12 cellular contexts compared by ENCODE assay signal in genomic region chr11:65854161-65854592, GRCh38. TPM values are rescaled to one million over a fixed set of nuclear protein-coding genes. Genes with fewer than 3 reads are reported as not detected.
A peak's percentile ranks its signal among the peaks of the same experiment; 100 is the strongest.
DNase-seq lines count a peak whose midpoint lies in the region; ATAC-seq, FAIRE-seq and TF ChIP-seq lines count a peak whose summit lies in the region.
"Had no signal": no experiment of that assay in that cellular context is flagged by ENCODE, and none has a peak within 500 bp of the region (broad histone marks: within the 10 kb centered on the region; RNA-seq: fewer than 3 reads in every experiment).

No MANE protein-coding gene starts in this region.

- peaks cover 7% of the 10 kb centered on the region for H3K36me3 Mint-ChIP-seq in natural killer cell

- peak; percentile 65 for DNase-seq in HT-29 (ENCODE audit: low spot score)
- DNase-seq in K562 (ENCODE audit: extremely low read depth in 1 of 4, low spot score in 3 of 4), result no peak
- DNase-seq in natural killer cell, result no peak
- DNase-seq in stimulated activated CD4-positive, alpha-beta T cell treated with anti-CD3 and anti-CD28 coated beads, Interleukin-15, amount 100 ng/mL, for 24 hours, result no peak
- DNase-seq in NK-92 treated with Interleukin-12 subunit alpha and Interleukin-12 subunit beta, amount 100 ng/mL, for 24 hours (lab: John Stamatoyannopoulos, UW), result no peak
- no peak for DNase-seq in AML-193 (lab: John Stamatoyannopoulos, UW)
- DNase-seq: kidney glomerular epithelial cell, NCI-H2081 treated with DMSO at 0.1 percent for 48 hours had no signal

- peak overlapping the region; percentile 74 to 94 for H3K27ac Mint-ChIP-seq in natural killer cell

- BruUV-seq in K562 (replicated peaks; lab: Mats Ljungman, UMichigan), result no TSS peak

- TF ChIP-seq POLR2A in K562 (conservative IDR thresholded peaks at IDR 0.05), result peak; percentile 20; the same call in 1 of the 2 replicates

- H3K9ac ChIP-seq in BLaER1 treated with 17β-estradiol and CSF1 and Interleukin-3, amounts not matched to agents 10 nM and 100 nM, result peak overlapping the region in 7 of 11 experiments; percentile 12 to 99 (median 94); a peak in 7 of 22 replicates
- no peak overlapping the region for H3K9ac ChIP-seq in K562 (ENCODE audit: insufficient read depth in 1 of 2, low read depth in 2 of 2, low read length in 2 of 2)

- H3K27ac ChIP-seq in BLaER1 treated with 17β-estradiol and CSF1 and Interleukin-3, amounts not matched to agents 10 nM and 100 nM, result no peak overlapping the region
- H3K27ac ChIP-seq in K562 (ENCODE audit: extremely low read depth, low read depth, low read length), result no peak overlapping the region

- H3K9me1 ChIP-seq in K562 (ENCODE audit: control insufficient read depth, insufficient read depth, low read length), result peaks cover 11% of the 10 kb centered on the region

- FAIRE-seq in K562 (lab: Jason Lieb, UNC), result no peak

- no peaks in the 10 kb centered on the region for H3K27me3 Mint-ChIP-seq in natural killer cell (ENCODE audit: low read depth in 2 of 2)

- TF ChIP-seq RAD21 in K562 (CRISPR knock-in tag; conservative IDR thresholded peaks at IDR 0.05 in 1 of 2, IDR thresholded peaks at IDR 0.05 in 1 of 2), result no peak

- no peaks in the 10 kb centered on the region for H3K27me3 ChIP-seq in BLaER1 treated with 17β-estradiol and CSF1 and Interleukin-3, amounts not matched to agents 10 nM and 100 nM
- H3K27me3 ChIP-seq in K562 (ENCODE audit: control insufficient read depth in 2 of 2, insufficient read depth in 2 of 2, low read length in 2 of 2), result no peaks in the 10 kb centered on the region
- H3K27me3 ChIP-seq: esophagus muscularis mucosa had no signal

- peaks cover 42 to 52% of the 10 kb centered on the region in 2 donors for H3K4me1 Mint-ChIP-seq in natural killer cell

- H3K4me3 Mint-ChIP-seq in natural killer cell, result no peak overlapping the region

- no peak overlapping the region; a peak in 1 of 20 replicates for H3K4me3 ChIP-seq in BLaER1 treated with 17β-estradiol and CSF1 and Interleukin-3, amounts not matched to agents 10 nM and 100 nM
- no peak overlapping the region for H3K4me3 ChIP-seq in K562
- H3K4me3 ChIP-seq: esophagus muscularis mucosa had no signal

- CTCF ChIA-PET in K562 (lab: Yijun Ruan, JAX; ENCODE audit: low intra/inter-chr PET ratio), result no interaction called here

- peaks cover 45% of the 10 kb centered on the region for H3K79me2 ChIP-seq in K562 (ENCODE audit: control insufficient read depth, insufficient read depth, low read length)

- 91% methylated on average over 4 of the region's 4 CpGs for WGBS in K562 (ENCODE audit: insufficient coverage, low coverage, missing lambda C conversion rate)

- intact Hi-C loops in K562 (cut with micrococcal nuclease) (no loop called here), natural killer cell (cut with micrococcal nuclease) (no loop called here)

- peaks cover 0 to 16% (median 0%) of the 10 kb centered on the region in 11 experiments; a peak in 9 of 22 replicates for H3K9me3 ChIP-seq in BLaER1 treated with 17β-estradiol and CSF1 and Interleukin-3, amounts not matched to agents 10 nM and 100 nM (replicated peaks in 1 of 11)
- peaks cover 7% of the 10 kb centered on the region; the same call in 1 of the 2 replicates for H3K9me3 ChIP-seq in K562 (replicated peaks; ENCODE audit: control insufficient read depth, insufficient read depth, low read depth, low read length)

- ATAC-seq in K562 (no peak), natural killer cell (no peak), GM21360 (IDR thresholded peaks at IDR 0.05; ENCODE audit: unreplicated experiment) (no peak)
- ATAC-seq: activated CD4-positive, CD25-positive, alpha-beta regulatory T cell treated with anti-CD3 and anti-CD28 coated beads, Interleukin-2, amount 50 U/mL, for 24 hours had no signal

- TF ChIP-seq CTCF in K562 (IDR thresholded peaks at IDR 0.05 in 2 of 3, conservative IDR thresholded peaks at IDR 0.05 in 1 of 3; ENCODE audit: insufficient read depth in 2 of 3, low read depth in 1 of 3, low read length in 3 of 3), result no peak
- TF ChIP-seq CTCF in natural killer cell (IDR thresholded peaks at IDR 0.05), result no peak

- no peaks in the 10 kb centered on the region for H3K9me3 Mint-ChIP-seq in natural killer cell

- H4K20me1 ChIP-seq in BLaER1 treated with 17β-estradiol and CSF1 and Interleukin-3, amounts not matched to agents 10 nM and 100 nM, result peaks cover 74 to 88% (median 85%) of the 10 kb centered on the region in 11 experiments
- H4K20me1 ChIP-seq in K562 (replicated peaks; ENCODE audit: control insufficient read depth, insufficient read depth, low read length), result peaks cover 22% of the 10 kb centered on the region

- H3K36me3 ChIP-seq in BLaER1 treated with 17β-estradiol and CSF1 and Interleukin-3, amounts not matched to agents 10 nM and 100 nM, result peaks cover 58 to 65% (median 60%) of the 10 kb centered on the region in 11 experiments
- peaks cover 56% of the 10 kb centered on the region for H3K36me3 ChIP-seq in K562 (ENCODE audit: control insufficient read depth, insufficient read depth, low read length)

- no peak for TF ChIP-seq EP300 in K562 (IDR thresholded peaks at IDR 0.05; ENCODE audit: low read length)

- no peak overlapping the region for H2AFZ ChIP-seq in K562 (ENCODE audit: low read depth, low read length)

- in situ Hi-C loops in K562 (cut with MboI), result no loop called here

- POLR2A ChIA-PET in K562 (lab: Yijun Ruan, JAX), result interaction anchor here (0.6 to 0.8 kb wide), 2 partner anchors 15 to 52 kb away, joined by 3 to 7 read pairs; no protein-coding TSS in a partner anchor

- H3K4me1 ChIP-seq in BLaER1 treated with 17β-estradiol and CSF1 and Interleukin-3, amounts not matched to agents 10 nM and 100 nM, result peaks cover 25 to 35% (median 30%) of the 10 kb centered on the region in 10 experiments
- H3K4me1 ChIP-seq in K562 (replicated peaks in 1 of 2; ENCODE audit: control insufficient read depth in 2 of 2, insufficient read depth in 2 of 2, low read length in 2 of 2), result peaks cover 4 to 46% of the 10 kb centered on the region in 2 experiments; a peak in 3 of 5 replicates

- H3K4me2 ChIP-seq in BLaER1 treated with 17β-estradiol and CSF1 and Interleukin-3, amounts not matched to agents 10 nM and 100 nM, result peak overlapping the region in 3 of 11 experiments; percentile 89 to 90 (median 90); a peak in 7 of 22 replicates
- no peak overlapping the region for H3K4me2 ChIP-seq in K562 (ENCODE audit: insufficient read depth, low read length)

RNA-seq across cellular contexts. Expression of gene CFL1, which starts 3.8 kb away (rescaled TPM):
- 2,410 and 2,611 TPM in 2 replicates for total RNA-seq in HT-29 (2014; rRNA removed; shearing (Covaris generic))
- total RNA-seq in K562 (2011; cell fraction: chromatin; rRNA removed; ENCODE audit: low replicate concordance), result 145 and 300 TPM in 2 replicates
- total RNA-seq in K562 (2011; cell fraction: nucleolus; rRNA removed), result 227 and 257 TPM in 2 replicates
- total RNA-seq in K562 (2011; cell fraction: nucleoplasm; rRNA removed), result 176 and 204 TPM in 2 replicates
- total RNA-seq in K562 (2014; rRNA removed), result 1,045 and 1,321 TPM in 2 replicates
- 570 and 664 TPM in 2 replicates for total RNA-seq in K562 (2014; rRNA removed; fragmentation: Illumina TruSeq; extraction: Trizol)
- 851 and 860 TPM in 2 replicates for total RNA-seq in K562 (2015; rRNA removed; fragmentation: Illumina TruSeq; extraction: Trizol)
- total RNA-seq in K562 (2021), result 891 and 919 TPM in 2 replicates
- 632 and 770 TPM in 2 replicates for polyA plus RNA-seq in K562 (2011; rRNA removed)
- polyA plus RNA-seq in K562 (2011; cell fraction: cytosol; rRNA removed), result 894 and 1,220 TPM in 2 replicates
- polyA plus RNA-seq in K562 (2011; cell fraction: nucleus; rRNA removed), result 307 TPM in 2 replicates
- polyA plus RNA-seq in K562 (2012), result 903 and 977 TPM in 2 replicates
- polyA plus RNA-seq in K562 (2014; fragmentation: Illumina TruSeq; extraction: Trizol), result 1,101 and 1,325 TPM in 2 replicates
- polyA plus RNA-seq in K562 (2014; fragmentation: Nextera tagmentation; extraction: Ambion mirVana), result 100 to 1,000 TPM; 105 to 222 TPM
- polyA plus RNA-seq in K562 (2014; rRNA removed), result 859 and 956 TPM in 2 replicates
- polyA minus RNA-seq in K562 (2011; rRNA and poly(A)+ RNA removed), result 971 and 1,022 TPM in 2 replicates
- 560 and 642 TPM in 2 replicates for polyA minus RNA-seq in K562 (2011; cell fraction: cytosol; rRNA and poly(A)+ RNA removed)
- polyA minus RNA-seq in K562 (2011; cell fraction: nucleus; rRNA and poly(A)+ RNA removed), result 107 and 193 TPM in 2 replicates
- total RNA-seq in natural killer cell, result 1,000 to 10,000 TPM; 1,035 to 1,220 (median 1,095) TPM

RNA-seq across cellular contexts. Expression of gene MUS81, which starts 6.1 kb away (rescaled TPM):
- 118 and 143 TPM in 2 replicates for total RNA-seq in HT-29 (2014; rRNA removed; shearing (Covaris generic))
- 139 and 354 TPM in 2 replicates for total RNA-seq in K562 (2011; cell fraction: chromatin; rRNA removed; ENCODE audit: low replicate concordance)
- 277 and 282 TPM in 2 replicates for total RNA-seq in K562 (2011; cell fraction: nucleolus; rRNA removed)
- 171 and 194 TPM in 2 replicates for total RNA-seq in K562 (2011; cell fraction: nucleoplasm; rRNA removed)
- total RNA-seq in K562 (2014; rRNA removed) (79.4 and 95.8 TPM in 2 replicates), K562 (2014; rRNA removed; fragmentation: Illumina TruSeq; extraction: Trizol) (23.0 and 33.5 TPM in 2 replicates), K562 (2015; rRNA removed; fragmentation: Illumina TruSeq; extraction: Trizol) (53.5 and 55.8 TPM in 2 replicates), K562 (2021) (81.5 and 91.8 TPM in 2 replicates), natural killer cell (10 to 100 TPM; 71.6 to 93.4 (median 73.6) TPM)
- polyA plus RNA-seq in K562 (2011; rRNA removed) (51.8 and 69.9 TPM in 2 replicates), K562 (2014; fragmentation: Illumina TruSeq; extraction: Trizol) (53.7 and 62.8 TPM in 2 replicates), K562 (2014; fragmentation: Nextera tagmentation; extraction: Ambion mirVana) (10 to 100 TPM; 13.4 to 16.1 TPM), K562 (2014; rRNA removed) (103 and 118 TPM in 2 replicates)
- polyA plus RNA-seq in K562 (2011; cell fraction: cytosol; rRNA removed), result 33.2 and 41.5 TPM in 2 replicates
- polyA plus RNA-seq in K562 (2011; cell fraction: nucleus; rRNA removed), result 678 and 750 TPM in 2 replicates
- polyA plus RNA-seq in K562 (2012), result 97.9 and 190 TPM in 2 replicates
- polyA minus RNA-seq in K562 (2011; rRNA and poly(A)+ RNA removed), result 11.8 and 17.2 TPM in 2 replicates
- 19.5 and 23.5 TPM in 2 replicates for polyA minus RNA-seq in K562 (2011; cell fraction: cytosol; rRNA and poly(A)+ RNA removed)
- 123 and 135 TPM in 2 replicates for polyA minus RNA-seq in K562 (2011; cell fraction: nucleus; rRNA and poly(A)+ RNA removed)

RNA-seq across cellular contexts. Expression of gene EFEMP2, which starts 18.4 kb away (rescaled TPM):
- total RNA-seq in HT-29 (2014; rRNA removed; shearing (Covaris generic)), result 1.2 and 1.6 TPM in 2 replicates
- 12.1 and 30.7 TPM in 2 replicates for total RNA-seq in K562 (2011; cell fraction: chromatin; rRNA removed; ENCODE audit: low replicate concordance)
- 15.1 and 19.3 TPM in 2 replicates for total RNA-seq in K562 (2011; cell fraction: nucleolus; rRNA removed)
- total RNA-seq in K562 (2011; cell fraction: nucleoplasm; rRNA removed), result 11.3 and 15.8 TPM in 2 replicates
- total RNA-seq in K562 (2014; rRNA removed) (0.64 and 0.86 TPM in 2 replicates), K562 (2014; rRNA removed; fragmentation: Illumina TruSeq; extraction: Trizol) (0.07 and 0.32 TPM in 2 replicates), K562 (2015; rRNA removed; fragmentation: Illumina TruSeq; extraction: Trizol) (0.57 and 0.58 TPM in 2 replicates), K562 (2021) (1.6 and 2.6 TPM in 2 replicates), natural killer cell (10 to 100 TPM in 1 of 3 donors, 1 to 10 TPM in 2; 6.1 to 13.0 (median 9.8) TPM)
- polyA plus RNA-seq in K562 (2011; rRNA removed) (2.0 and 3.9 TPM in 2 replicates), K562 (2014; fragmentation: Illumina TruSeq; extraction: Trizol) (0.74 and 1.1 TPM in 2 replicates), K562 (2014; fragmentation: Nextera tagmentation; extraction: Ambion mirVana) (under 1 TPM in 1 of 2 experiments, not detected in 1; 0.13 TPM), K562 (2014; rRNA removed) (2.9 TPM in 2 replicates)
- 3.3 and 4.7 TPM in 2 replicates for polyA plus RNA-seq in K562 (2011; cell fraction: cytosol; rRNA removed)
- polyA plus RNA-seq in K562 (2011; cell fraction: nucleus; rRNA removed), result 41.3 and 54.9 TPM in 2 replicates
- polyA plus RNA-seq in K562 (2012), result 1.3 and 4.2 TPM in 2 replicates
- polyA minus RNA-seq in K562 (2011; rRNA and poly(A)+ RNA removed), result 0.53 and 1.2 TPM in 2 replicates
- polyA minus RNA-seq in K562 (2011; cell fraction: cytosol; rRNA and poly(A)+ RNA removed), result 1.3 TPM in 1 of 2 replicates, not detected in the other
- polyA minus RNA-seq in K562 (2011; cell fraction: nucleus; rRNA and poly(A)+ RNA removed), result 7.5 and 7.8 TPM in 2 replicates

RNA-seq across cellular contexts. Expression of gene SNX32, which starts 20.4 kb away (rescaled TPM):
- total RNA-seq in HT-29 (2014; rRNA removed; shearing (Covaris generic)), result not detected in 2 replicates
- total RNA-seq in K562 (2011; cell fraction: chromatin; rRNA removed; ENCODE audit: low replicate concordance), result 0.16 TPM in 1 of 2 replicates, not detected in the other
- not detected in 2 replicates for total RNA-seq in K562 (2011; cell fraction: nucleolus; rRNA removed)
- not detected in 2 replicates for total RNA-seq in K562 (2011; cell fraction: nucleoplasm; rRNA removed)
- total RNA-seq in K562 (2014; rRNA removed) (not detected in 2 replicates), K562 (2014; rRNA removed; fragmentation: Illumina TruSeq; extraction: Trizol) (not detected in 2 replicates), K562 (2015; rRNA removed; fragmentation: Illumina TruSeq; extraction: Trizol) (not detected in 2 replicates), K562 (2021) (not detected in 2 replicates), natural killer cell (1 to 10 TPM in 1 of 3 donors, under 1 TPM in 2; 0.31 to 2.0 (median 0.54) TPM)
- polyA plus RNA-seq in K562 (2011; rRNA removed) (not detected in 2 replicates), K562 (2014; fragmentation: Illumina TruSeq; extraction: Trizol) (not detected in 2 replicates), K562 (2014; fragmentation: Nextera tagmentation; extraction: Ambion mirVana) (under 1 TPM; 0.03 TPM), K562 (2014; rRNA removed) (not detected in 2 replicates)
- not detected in 2 replicates for polyA plus RNA-seq in K562 (2011; cell fraction: cytosol; rRNA removed)
- 0.10 TPM in 1 of 2 replicates, not detected in the other for polyA plus RNA-seq in K562 (2011; cell fraction: nucleus; rRNA removed)
- polyA plus RNA-seq in K562 (2012), result 0.24 and 0.35 TPM in 2 replicates
- polyA minus RNA-seq in K562 (2011; rRNA and poly(A)+ RNA removed), result not detected in 2 replicates
- not detected in 2 replicates for polyA minus RNA-seq in K562 (2011; cell fraction: cytosol; rRNA and poly(A)+ RNA removed)
- polyA minus RNA-seq in K562 (2011; cell fraction: nucleus; rRNA and poly(A)+ RNA removed), result not detected in 2 replicates

RNA-seq across cellular contexts. Expression of gene CTSW, which starts 25.5 kb away (rescaled TPM):
- total RNA-seq in HT-29 (2014; rRNA removed; shearing (Covaris generic)), result not detected in 2 replicates
- total RNA-seq in K562 (2011; cell fraction: chromatin; rRNA removed; ENCODE audit: low replicate concordance), result not detected in 2 replicates
- total RNA-seq in K562 (2011; cell fraction: nucleolus; rRNA removed), result not detected in 2 replicates
- not detected in 2 replicates for total RNA-seq in K562 (2011; cell fraction: nucleoplasm; rRNA removed)
- total RNA-seq in K562 (2014; rRNA removed) (not detected in 2 replicates), K562 (2014; rRNA removed; fragmentation: Illumina TruSeq; extraction: Trizol) (not detected in 2 replicates), K562 (2015; rRNA removed; fragmentation: Illumina TruSeq; extraction: Trizol) (not detected in 2 replicates), K562 (2021) (not detected in 2 replicates), natural killer cell (1,000 to 10,000 TPM in 1 of 3 donors, 100 to 1,000 TPM in 2; 765 to 1,016 (median 976) TPM)
- polyA plus RNA-seq in K562 (2011; rRNA removed) (0.05 TPM in 1 of 2 replicates, not detected in the other), K562 (2014; fragmentation: Illumina TruSeq; extraction: Trizol) (not detected in 2 replicates), K562 (2014; fragmentation: Nextera tagmentation; extraction: Ambion mirVana) (under 1 TPM in 1 of 2 experiments, not detected in 1; 0.04 TPM), K562 (2014; rRNA removed) (not detected in 2 replicates)
- polyA plus RNA-seq in K562 (2011; cell fraction: cytosol; rRNA removed), result 0.07 TPM in 1 of 2 replicates, not detected in the other
- polyA plus RNA-seq in K562 (2011; cell fraction: nucleus; rRNA removed), result 0.11 and 0.13 TPM in 2 replicates
- polyA plus RNA-seq in K562 (2012), result 0.11 and 0.16 TPM in 2 replicates
- not detected in 2 replicates for polyA minus RNA-seq in K562 (2011; rRNA and poly(A)+ RNA removed)
- not detected in 2 replicates for polyA minus RNA-seq in K562 (2011; cell fraction: cytosol; rRNA and poly(A)+ RNA removed)
- polyA minus RNA-seq in K562 (2011; cell fraction: nucleus; rRNA and poly(A)+ RNA removed), result not detected in 2 replicates

Comparison
In these comparisons a context has a peak if more than half of its experiments do, and no peak if none do; other contexts are left out.
1. H3K9ac ChIP-seq: peak in BLaER1 treated with 17β-estradiol and CSF1 and Interleukin-3, amounts not matched to agents 10 nM and 100 nM (7 of 11); none in K562 (0 of 2).